ENCODE assay signal across 19 cellular contexts in the genomic region with DNA sequence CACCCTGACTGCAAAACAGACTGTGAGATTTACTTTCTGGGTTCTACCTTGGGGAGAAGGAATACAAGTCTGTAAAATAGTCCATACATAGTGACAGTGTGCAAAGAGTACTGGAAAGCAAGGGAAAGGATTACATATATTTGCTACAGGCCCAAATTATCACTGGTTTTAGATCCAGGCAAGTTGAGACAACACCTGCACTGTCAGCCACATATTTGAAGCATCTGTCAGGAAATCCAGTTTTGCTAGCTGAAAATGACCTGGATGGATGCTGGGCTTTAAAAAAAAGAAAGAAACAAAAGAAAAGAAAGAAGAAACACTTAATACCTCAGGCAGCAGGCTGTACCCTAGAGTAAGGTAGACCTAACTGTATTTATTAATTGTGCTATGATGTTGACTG. TPM values are rescaled to one million over a fixed set of nuclear protein-coding genes. Genes with fewer than 3 reads are reported as not detected.
DNase-seq lines count a peak whose midpoint lies in the region; ATAC-seq and TF ChIP-seq lines count a peak whose summit lies in the region.
"Had no signal": no experiment of that assay in that cellular context is flagged by ENCODE, and none has a peak within 500 bp of the region (broad histone marks: within the 10 kb centered on the region; RNA-seq: fewer than 3 reads in every experiment).

No MANE protein-coding gene starts in this region.

- H3K27me3 ChIP-seq in breast epithelium = no peaks in the 10 kb centered on the region
- H3K27me3 ChIP-seq in esophagus (ENCODE audit: control insufficient read depth in 1 of 2, insufficient read depth in 2 of 2, low read length in 2 of 2) = no peaks in the 10 kb centered on the region
- H3K27me3 ChIP-seq: BLaER1 had no signal

- H3K36me3 Mint-ChIP-seq in MCF 10A (ENCODE audit: insufficient read depth, unreplicated experiment) (no peaks in the 10 kb centered on the region), mesothelial cell of epicardium (no peaks in the 10 kb centered on the region)
- H3K36me3 Mint-ChIP-seq: CD8-positive, alpha-beta memory T cell had no signal

- H3K27ac ChIP-seq in breast epithelium (no peak overlapping the region), esophagus (ENCODE audit: low read depth in 2 of 2, low read length in 1 of 2) (peak overlapping the region; percentile 81 to 95)
- H3K27ac ChIP-seq: 22Rv1, BLaER1 had no signal

- intact Hi-C loops in MCF 10A (cut with micrococcal nuclease) = no loop called here
- intact Hi-C loops in breast epithelium (cut with DNase I; ENCODE audit: low total_unique reads) = no loop called here

- H3K27ac Mint-ChIP-seq in MCF 10A (ENCODE audit: low read depth, unreplicated experiment) (no peak overlapping the region), mesothelial cell of epicardium (peak overlapping the region; percentile 40)
- H3K27ac Mint-ChIP-seq: HFFc6 had no signal

- H3K4me3 Mint-ChIP-seq in MCF 10A (ENCODE audit: unreplicated experiment) = no peak overlapping the region
- H3K4me3 Mint-ChIP-seq in mesothelial cell of epicardium = no peak overlapping the region
- H3K4me3 Mint-ChIP-seq: CD8-positive, alpha-beta memory T cell; HFFc6 had no signal

- CTCF ChIA-PET in MCF 10A (lab: Yijun Ruan, JAX) = interaction anchor here (0.6 to 2.1 kb wide), 8 partner anchors 16 to 297 kb away, joined by 3 to 17 read pairs (median 4); partner anchors contain the start of genes SMCP and SPRR2D

- no peaks in the 10 kb centered on the region for H3K4me1 ChIP-seq in breast epithelium
- H3K4me1 ChIP-seq in esophagus (ENCODE audit: control insufficient read depth in 2 of 2, insufficient read depth in 2 of 2, low read length in 1 of 2) = peaks cover 0 to 3% of the 10 kb centered on the region in 2 donors
- H3K4me1 ChIP-seq: BLaER1, Caco-2 had no signal

- peak; percentile 9 for DNase-seq in MCF 10A (ENCODE audit: unreplicated experiment)
- no peak for DNase-seq in breast epithelium (ENCODE audit: low spot score in 2 of 2)
- DNase-seq in mesothelial cell of epicardium (ENCODE audit: low spot score in 2 of 2, unreplicated experiment in 2 of 2) = no peak
- DNase-seq in kidney glomerular epithelial cell (lab: John Stamatoyannopoulos, UW) = no peak
- DNase-seq: AML-193; Caco-2; CD8-positive, alpha-beta memory T cell; DND-41; GF-D8; HCEC 1CT; HFFc6; IMR-90 had no signal

- POLR2A ChIA-PET in MCF 10A (lab: Yijun Ruan, JAX) = interaction anchor here (0.5 to 2.1 kb wide), 9 partner anchors 10 to 521 kb away, joined by 3 to 8 read pairs (median 4); no protein-coding TSS in a partner anchor

- TF ChIP-seq CTCF in MCF 10A (IDR thresholded peaks at IDR 0.05; ENCODE audit: unreplicated experiment) = no peak
- TF ChIP-seq CTCF in breast epithelium (IDR thresholded peaks at IDR 0.05) = no peak
- no peak for TF ChIP-seq CTCF in mesothelial cell of epicardium (IDR thresholded peaks at IDR 0.05; ENCODE audit: unreplicated experiment)

- H3K4me3 ChIP-seq in breast epithelium (no peak overlapping the region), esophagus (ENCODE audit: low read depth in 1 of 2, low read length in 2 of 2) (no peak overlapping the region)
- H3K4me3 ChIP-seq: BLaER1 had no signal

- peaks cover 8% of the 10 kb centered on the region for H3K4me1 Mint-ChIP-seq in MCF 10A (ENCODE audit: insufficient read depth, unreplicated experiment)
- H3K4me1 Mint-ChIP-seq in mesothelial cell of epicardium = peaks cover 6% of the 10 kb centered on the region
- H3K4me1 Mint-ChIP-seq: CD8-positive, alpha-beta memory T cell had no signal

- H3K9me3 Mint-ChIP-seq in MCF 10A (ENCODE audit: unreplicated experiment) (peaks cover 8% of the 10 kb centered on the region), mesothelial cell of epicardium (peaks cover 13% of the 10 kb centered on the region)
- H3K9me3 Mint-ChIP-seq: CD8-positive, alpha-beta memory T cell; HFFc6 had no signal

- ATAC-seq in HG03460 (IDR thresholded peaks at IDR 0.05; ENCODE audit: unreplicated experiment) (no peak), HG02610 (IDR thresholded peaks at IDR 0.05; ENCODE audit: unreplicated experiment) (no peak)

- H3K9me3 ChIP-seq in breast epithelium (no peaks in the 10 kb centered on the region), esophagus (ENCODE audit: control insufficient read depth in 2 of 2, insufficient read depth in 1 of 2, low read depth in 1 of 2, low read length in 1 of 2) (peaks cover 0 to 2% of the 10 kb centered on the region in 2 donors)
- H3K9me3 ChIP-seq: BLaER1, Caco-2 had no signal

- H3K27me3 Mint-ChIP-seq in MCF 10A (ENCODE audit: insufficient read depth, unreplicated experiment) (no peaks in the 10 kb centered on the region), mesothelial cell of epicardium (ENCODE audit: low read depth) (peaks cover 2% of the 10 kb centered on the region)

- BruUV-seq in MCF 10A (replicated peaks; lab: Mats Ljungman, UMichigan) = no TSS peak

- no peak for TF ChIP-seq POLR2A in breast epithelium (IDR thresholded peaks at IDR 0.05)

- H3K36me3 ChIP-seq in breast epithelium = no peaks in the 10 kb centered on the region
- no peaks in the 10 kb centered on the region for H3K36me3 ChIP-seq in esophagus (ENCODE audit: control insufficient read depth in 2 of 2, insufficient read depth in 2 of 2, low read length in 1 of 2)
- H3K36me3 ChIP-seq: BLaER1 had no signal

RNA-seq across cellular contexts. Expression of gene SPRR2G, which starts 23.9 kb away (rescaled TPM):
- total RNA-seq in MCF 10A (2022) (not detected in 2 replicates), breast epithelium (not detected), mesothelial cell of epicardium (not detected in 3 replicates)
- polyA plus RNA-seq in esophagus = 1 to 10 TPM in 1 of 2 donors, under 1 TPM in 1; 0.49 to 2.0 TPM
- total RNA-seq: Caco-2; CD8-positive, alpha-beta memory T cell; H4; HFFc6; HT-29; IMR-90 had no signal
- polyA plus RNA-seq: CD8-positive, alpha-beta memory T cell; IMR-90 had no signal

RNA-seq across cellular contexts. Expression of gene LELP1, which starts 28.6 kb away (rescaled TPM):
- total RNA-seq in MCF 10A (2022) (not detected in 2 replicates), breast epithelium (not detected), mesothelial cell of epicardium (not detected in 3 replicates)
- not detected for polyA plus RNA-seq in esophagus
- total RNA-seq: Caco-2; CD8-positive, alpha-beta memory T cell; H4; HFFc6; HT-29; IMR-90 had no signal
- polyA plus RNA-seq: CD8-positive, alpha-beta memory T cell; IMR-90 had no signal

RNA-seq across cellular contexts. Expression of gene PRR9, which starts 42.8 kb away (rescaled TPM):
- total RNA-seq in MCF 10A (2022) (not detected in 2 replicates), breast epithelium (not detected), mesothelial cell of epicardium (not detected in 3 replicates)
- polyA plus RNA-seq in esophagus = not detected
- total RNA-seq: Caco-2; CD8-positive, alpha-beta memory T cell; H4; HFFc6; HT-29; IMR-90 had no signal
- polyA plus RNA-seq: CD8-positive, alpha-beta memory T cell; IMR-90 had no signal

Comparison
In these comparisons a context has a peak if more than half of its experiments do, and no peak if none do; other contexts are left out.
1. H3K27ac ChIP-seq: peak in esophagus (2 of 2); none in breast epithelium (0 of 2).